ENCODE assay signal across 19 cellular contexts in genomic region chr2:9693646-9694045, GRCh38.
DNase-seq lines count a peak whose midpoint lies in the region; ATAC-seq and TF ChIP-seq lines count a peak whose summit lies in the region.
"Had no signal": no experiment of that assay in that cellular context is flagged by ENCODE, and none has a peak within 500 bp of the region (broad histone marks: within the 10 kb centered on the region; RNA-seq: fewer than 3 reads in every experiment).

No MANE protein-coding gene starts in this region.

- no peak overlapping the region for H3K23ac ChIP-seq in IMR-90 (ENCODE audit: low read depth, low read length)
- no peak overlapping the region for H3K23ac ChIP-seq in neuronal stem cell (ENCODE audit: low read depth, low read length, poor library complexity)

- H3K14ac ChIP-seq in IMR-90 (replicated peaks; ENCODE audit: low read depth, low read length) (no peak overlapping the region), neuronal stem cell (ENCODE audit: low read length) (no peak overlapping the region)

- peaks cover 9% of the 10 kb centered on the region for H3K4me1 Mint-ChIP-seq in CD4-positive, alpha-beta T cell (ENCODE audit: low read depth)

- in situ Hi-C loops in IMR-90 (cut with MboI; ENCODE audit: low sequenced_read_pairs) = no loop called here

- no peak for TF ChIP-seq CTCF in IMR-90 (conservative IDR thresholded peaks at IDR 0.05; ENCODE audit: low read depth, low read length)
- TF ChIP-seq CTCF in ascending aorta (IDR thresholded peaks at IDR 0.05) = no peak
- TF ChIP-seq CTCF in thoracic aorta (IDR thresholded peaks at IDR 0.05) = no peak
- TF ChIP-seq CTCF in CD4-positive, alpha-beta T cell (IDR thresholded peaks at IDR 0.05) = no peak

- no peak for TF ChIP-seq POLR2A in IMR-90 (IDR thresholded peaks at IDR 0.05; ENCODE audit: low read depth, low read length)

- no peak overlapping the region for H3K56ac ChIP-seq in IMR-90 (ENCODE audit: extremely low read depth, insufficient read depth, low read length)

- H3K27ac ChIP-seq in IMR-90 (ENCODE audit: insufficient read depth, low read length) (no peak overlapping the region), ascending aorta (peak overlapping the region; percentile 70 to 73), neuronal stem cell (replicated peaks; ENCODE audit: low read length) (no peak overlapping the region), thoracic aorta (peak overlapping the region; percentile 74 to 81)
- no peak overlapping the region for H3K27ac ChIP-seq in CD4-positive, alpha-beta T cell (ENCODE audit: low read depth, low read length)

- no peak overlapping the region for H3K9ac ChIP-seq in IMR-90 (ENCODE audit: low read depth, low read length)
- H3K9ac ChIP-seq in neuronal stem cell (ENCODE audit: low read depth, low read length, poor library complexity) = no peak overlapping the region

- H3K4me2 ChIP-seq in IMR-90 (ENCODE audit: low read depth, low read length) (no peak overlapping the region), neuronal stem cell (ENCODE audit: insufficient read depth, low read length, poor library complexity, severe bottlenecking) (no peak overlapping the region)

- H2BK15ac ChIP-seq in IMR-90 (ENCODE audit: low read depth, low read length) (peak overlapping the region; percentile 54; the same call in 1 of the 3 replicates), neuronal stem cell (ENCODE audit: low read length) (peak overlapping the region; percentile 3)

- TF ChIP-seq RAD21 in IMR-90 (IDR thresholded peaks at IDR 0.05; ENCODE audit: low read length) = no peak

- H3K4me3 Mint-ChIP-seq in CD4-positive, alpha-beta T cell = no peak overlapping the region
- H3K4me3 Mint-ChIP-seq: activated naive CD4-positive, alpha-beta T cell treated with anti-CD3 and anti-CD28 coated beads, Interleukin-2, amount 10 ng/mL, durations not matched to agents 7 days and 5 days; activated T-cell treated with anti-CD3 and anti-CD28 coated beads, Interleukin-2, amount 50 U/mL, for 4 hours had no signal

- H2AFZ ChIP-seq in IMR-90 (replicated peaks; ENCODE audit: low read length, poor library complexity) (no peak overlapping the region), neuronal stem cell (ENCODE audit: low read length) (no peak overlapping the region)

- H3K9me3 Mint-ChIP-seq in CD4-positive, alpha-beta T cell = no peaks in the 10 kb centered on the region
- H3K9me3 Mint-ChIP-seq: activated naive CD4-positive, alpha-beta T cell treated with anti-CD3 and anti-CD28 coated beads, Interleukin-2, amount 10 ng/mL, durations not matched to agents 7 days and 5 days; activated T-cell treated with anti-CD3 and anti-CD28 coated beads, Interleukin-2, amount 50 U/mL, for 4 hours had no signal

- H2BK120ac ChIP-seq in IMR-90 (ENCODE audit: low read depth, low read length) (no peak overlapping the region), neuronal stem cell (ENCODE audit: low read depth, low read length) (no peak overlapping the region)

- H4K20me1 ChIP-seq in IMR-90 (ENCODE audit: insufficient read depth, low read length) = no peaks in the 10 kb centered on the region

- no peak overlapping the region; the same call in 1 of the 2 replicates for H4K91ac ChIP-seq in IMR-90 (ENCODE audit: insufficient read depth, low read depth, low read length)
- no peak overlapping the region for H4K91ac ChIP-seq in neuronal stem cell (ENCODE audit: low read depth, low read length, poor library complexity)

- DNase-seq in IMR-90 (no peak), ascending aorta (ENCODE audit: low spot score in 2 of 2) (no peak), neuronal stem cell (ENCODE audit: low spot score) (no peak), thoracic aorta (ENCODE audit: low spot score) (no peak), H4 (ENCODE audit: low spot score) (no peak), RPMI8226 (no peak)
- DNase-seq in CD4-positive, alpha-beta T cell = no peak
- DNase-seq: activated CD8-positive, alpha-beta memory T cell treated with anti-CD3 and anti-CD28 coated beads for 24 hours; activated naive CD4-positive, alpha-beta T cell treated with anti-CD3 and anti-CD28 coated beads, Interleukin-2, amount 10 ng/mL, durations not matched to agents 7 days and 5 days; activated T-cell treated with anti-CD3 and anti-CD28 coated beads, Interleukin-2, amount 50 U/mL, for 4 hours; effector CD4-positive, alpha-beta T cell; NCI-H146; NCI-H2171 treated with DMSO at 0.1 percent for 48 hours; NCI-H526; nucleus accumbens; retina had no signal

- POLR2A ChIA-PET in IMR-90 (lab: Charles Lee; ENCODE audit: unreplicated experiment) = no interaction called here
- POLR2A ChIA-PET in CD4-positive, alpha-beta T cell (lab: Charles Lee) = no interaction called here

- no TSS peak for BruUV-seq in IMR-90 (replicated peaks; lab: Mats Ljungman, UMichigan)

- no peaks in the 10 kb centered on the region for H3K9me3 ChIP-seq in IMR-90 (ENCODE audit: control insufficient read depth, insufficient read depth, low read length)
- no peaks in the 10 kb centered on the region for H3K9me3 ChIP-seq in ascending aorta
- no peaks in the 10 kb centered on the region for H3K9me3 ChIP-seq in neuronal stem cell (replicated peaks in 1 of 2; ENCODE audit: control insufficient read depth in 2 of 2, insufficient read depth in 1 of 2, low read depth in 1 of 2, low read length in 2 of 2)
- H3K9me3 ChIP-seq in thoracic aorta = no peaks in the 10 kb centered on the region
- H3K9me3 ChIP-seq in CD4-positive, alpha-beta T cell (ENCODE audit: control insufficient read depth, low read length) = no peaks in the 10 kb centered on the region
- H3K9me3 ChIP-seq: HAP-1, uterus had no signal

- CTCF ChIA-PET in IMR-90 (lab: Yijun Ruan, JAX) = no interaction called here
- CTCF ChIA-PET in CD4-positive, alpha-beta T cell (lab: Charles Lee) = no interaction called here

- WGBS in IMR-90 (ENCODE audit: extremely low coverage in 2 of 2, insufficient read length in 1 of 2), 2 experiments = 95% methylated on average over 9 of the region's 16 CpGs; no CpG with 5 or more reads in 1 of the 2 experiments
- no CpG with 5 or more reads among the region's 16 CpGs for WGBS in neuronal stem cell (ENCODE audit: extremely low coverage in 2 of 2, insufficient read length in 2 of 2, insufficient replicate concordance in 1 of 2), 2 donors

- H3K4me3 ChIP-seq in IMR-90 (ENCODE audit: insufficient read depth, low read depth, low read length) = no peak overlapping the region
- no peak overlapping the region for H3K4me3 ChIP-seq in ascending aorta
- H3K4me3 ChIP-seq in neuronal stem cell (ENCODE audit: low read length in 2 of 2) = no peak overlapping the region
- no peak overlapping the region for H3K4me3 ChIP-seq in thoracic aorta
- H3K4me3 ChIP-seq: HAP-1, K562, uterus had no signal

- peaks cover 4% of the 10 kb centered on the region; the same call in 1 of the 2 replicates for H3K9me1 ChIP-seq in IMR-90 (ENCODE audit: insufficient read depth, low read length)

- dilution Hi-C loops in IMR-90 (cut with HindIII; ENCODE audit: low sequenced_read_pairs, unreplicated experiment) = no loop called here

- no peak for ATAC-seq in IMR-90 (ENCODE audit: low read depth)
- no peak for ATAC-seq in thoracic aorta (ENCODE audit: insufficient number of reproducible peaks, low FRiP score, low read depth)
- ATAC-seq in CD4-positive, alpha-beta T cell (ENCODE audit: poor library complexity) = no peak
- ATAC-seq: K562 had no signal

- no peak overlapping the region; the same call in 1 of the 2 replicates for H2AK5ac ChIP-seq in IMR-90 (ENCODE audit: low read depth, low read length)
- no peak overlapping the region for H2AK5ac ChIP-seq in neuronal stem cell (ENCODE audit: low read depth, low read length)

- no peaks in the 10 kb centered on the region; the same call in 1 of the 2 replicates for H3K4me1 ChIP-seq in IMR-90 (ENCODE audit: control insufficient read depth, insufficient read depth, low read length)
- peaks cover 4 to 14% of the 10 kb centered on the region in 2 donors for H3K4me1 ChIP-seq in ascending aorta
- H3K4me1 ChIP-seq in neuronal stem cell (ENCODE audit: control insufficient read depth in 2 of 2, insufficient read depth in 1 of 2, low read depth in 1 of 2, low read length in 2 of 2) = peaks cover 3 to 9% of the 10 kb centered on the region in 2 donors
- peaks cover 7 to 19% of the 10 kb centered on the region in 2 donors for H3K4me1 ChIP-seq in thoracic aorta (ENCODE audit: control insufficient read depth in 1 of 2, low read depth in 2 of 2)
- H3K4me1 ChIP-seq: HAP-1, uterus had no signal

- H3K79me1 ChIP-seq in IMR-90 (ENCODE audit: low read depth in 1 of 2, low read length in 2 of 2) (no peaks in the 10 kb centered on the region), neuronal stem cell (ENCODE audit: low read depth, low read length) (no peaks in the 10 kb centered on the region)

- H3K36me3 ChIP-seq in IMR-90 (ENCODE audit: control insufficient read depth, insufficient read depth, low read length) (no peaks in the 10 kb centered on the region), ascending aorta (no peaks in the 10 kb centered on the region), neuronal stem cell (replicated peaks in 1 of 2; ENCODE audit: control insufficient read depth in 2 of 2, insufficient read depth in 2 of 2, low read length in 2 of 2) (no peaks in the 10 kb centered on the region), thoracic aorta (no peaks in the 10 kb centered on the region)
- H3K36me3 ChIP-seq: HAP-1, uterus had no signal

- H2BK12ac ChIP-seq in neuronal stem cell (ENCODE audit: low read length) = no peak overlapping the region

- no peak overlapping the region for H3K27ac Mint-ChIP-seq in CD4-positive, alpha-beta T cell
- H3K27ac Mint-ChIP-seq: activated naive CD4-positive, alpha-beta T cell treated with anti-CD3 and anti-CD28 coated beads, Interleukin-2, amount 10 ng/mL, durations not matched to agents 7 days and 5 days had no signal

- no peaks in the 10 kb centered on the region for H3K36me3 Mint-ChIP-seq in CD4-positive, alpha-beta T cell (ENCODE audit: low read depth)
- H3K36me3 Mint-ChIP-seq: activated naive CD4-positive, alpha-beta T cell treated with anti-CD3 and anti-CD28 coated beads, Interleukin-2, amount 10 ng/mL, durations not matched to agents 7 days and 5 days had no signal

- H4K8ac ChIP-seq in IMR-90 (ENCODE audit: low read depth in 2 of 2, low read length in 2 of 2) (no peak overlapping the region), neuronal stem cell (ENCODE audit: low read depth, low read length) (no peak overlapping the region)

- H3K18ac ChIP-seq in IMR-90 (ENCODE audit: low read depth, low read length) (no peak overlapping the region), neuronal stem cell (ENCODE audit: low read length) (no peak overlapping the region)

- H3K27me3 ChIP-seq in IMR-90 (ENCODE audit: control insufficient read depth, insufficient read depth, low read length) = peaks cover 5% of the 10 kb centered on the region; the same call in 1 of the 2 replicates
- no peaks in the 10 kb centered on the region for H3K27me3 ChIP-seq in ascending aorta
- no peaks in the 10 kb centered on the region for H3K27me3 ChIP-seq in neuronal stem cell (ENCODE audit: control insufficient read depth in 3 of 3, insufficient read depth in 3 of 3, low read depth in 1 of 3, low read length in 3 of 3)
- no peaks in the 10 kb centered on the region for H3K27me3 ChIP-seq in thoracic aorta (replicated peaks; ENCODE audit: insufficient read depth)
- H3K27me3 ChIP-seq in CD4-positive, alpha-beta T cell (ENCODE audit: control insufficient read depth, insufficient read depth, low read length) = no peaks in the 10 kb centered on the region
- H3K27me3 ChIP-seq: uterus had no signal

- no peak overlapping the region for H3K4ac ChIP-seq in IMR-90 (ENCODE audit: low read depth, low read length)
- no peak overlapping the region for H3K4ac ChIP-seq in neuronal stem cell (ENCODE audit: low read length)

- peak overlapping the region; percentile 48 for H2AK9ac ChIP-seq in IMR-90 (replicated peaks; ENCODE audit: low read depth, low read length, poor library complexity)

- H3K27me3 Mint-ChIP-seq in CD4-positive, alpha-beta T cell = no peaks in the 10 kb centered on the region

- H2BK20ac ChIP-seq in IMR-90 (ENCODE audit: low read depth, low read length) = no peak overlapping the region

- no peak overlapping the region for H4K5ac ChIP-seq in IMR-90 (ENCODE audit: low read depth, low read length)

- no peak overlapping the region for H2BK5ac ChIP-seq in IMR-90 (ENCODE audit: low read depth, low read length, poor library complexity, severe bottlenecking)
- H2BK5ac ChIP-seq in neuronal stem cell (ENCODE audit: low read length) = no peak overlapping the region

- intact Hi-C loops in IMR-90 (cut with micrococcal nuclease) (no loop called here), ascending aorta (cut with DNase I) (loop anchor here (1.0 to 10.0 kb wide), 3 partner anchors 62 to 349 kb away; partner anchors contain the start of genes ADAM17 and KLF11)
- intact Hi-C loops in CD4-positive, alpha-beta T cell (cut with DNase I, micrococcal nuclease) = loop anchor here in 1 of 2 experiments (5.0 kb wide), 1 partner anchor 51 kb away; no protein-coding TSS in a partner anchor

Comparison
In these comparisons a context has a peak if more than half of its experiments do, and no peak if none do; other contexts are left out.
1. H3K27ac ChIP-seq: peak in ascending aorta (2 of 2) and thoracic aorta (2 of 2); none in IMR-90 (single experiment), neuronal stem cell (single experiment) and CD4-positive, alpha-beta T cell (single experiment).